1 cellular context compared by ENCODE assay signal in the genomic region with DNA sequence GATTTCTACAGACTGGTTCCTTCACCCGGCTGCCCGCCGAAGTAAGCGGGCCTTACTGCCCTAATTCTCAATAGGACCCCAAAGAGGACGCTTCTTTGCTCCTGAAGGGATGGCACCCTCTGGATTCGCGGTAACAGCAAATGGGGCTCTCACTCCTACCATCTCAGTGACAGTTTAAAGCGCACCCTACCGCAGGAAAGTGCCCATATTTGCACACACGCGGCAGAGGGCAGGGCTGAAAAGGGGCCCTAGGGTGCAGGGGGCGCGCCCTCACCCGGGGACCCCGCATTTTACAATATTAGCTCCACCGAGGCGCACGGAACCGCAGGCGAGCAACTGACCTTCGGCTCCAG.
A peak's percentile ranks its signal among the peaks of the same experiment; 100 is the strongest.
TF ChIP-seq lines count a peak whose summit lies in the region.

No MANE protein-coding gene starts in this region.

TF ChIP-seq in HepG2, 621 proteins besides CTCF, POLR2A, EP300 and RAD21 (continued from another document and continues in another):
- no peak for TF ChIP-seq ZNF556 (CRISPR knock-in tag; IDR thresholded peaks at IDR 0.05; ENCODE audit: borderline replicate concordance)
- no peak for TF ChIP-seq SP1 (IDR thresholded peaks at IDR 0.05)
- TF ChIP-seq SP1 (CRISPR knock-in tag; IDR thresholded peaks at IDR 0.05): no peak
- no peak for TF ChIP-seq ZSCAN9 (CRISPR knock-in tag; IDR thresholded peaks at IDR 0.05; ENCODE audit: borderline replicate concordance)
- TF ChIP-seq, protein P1, sequence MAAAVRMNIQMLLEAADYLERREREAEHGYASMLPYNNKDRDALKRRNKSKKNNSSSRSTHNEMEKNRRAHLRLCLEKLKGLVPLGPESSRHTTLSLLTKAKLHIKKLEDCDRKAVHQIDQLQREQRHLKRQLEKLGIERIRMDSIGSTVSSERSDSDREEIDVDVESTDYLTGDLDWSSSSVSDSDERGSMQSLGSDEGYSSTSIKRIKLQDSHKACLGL (CRISPR knock-in tag; IDR thresholded peaks at IDR 0.05): no peak
- TF ChIP-seq, protein P2, sequence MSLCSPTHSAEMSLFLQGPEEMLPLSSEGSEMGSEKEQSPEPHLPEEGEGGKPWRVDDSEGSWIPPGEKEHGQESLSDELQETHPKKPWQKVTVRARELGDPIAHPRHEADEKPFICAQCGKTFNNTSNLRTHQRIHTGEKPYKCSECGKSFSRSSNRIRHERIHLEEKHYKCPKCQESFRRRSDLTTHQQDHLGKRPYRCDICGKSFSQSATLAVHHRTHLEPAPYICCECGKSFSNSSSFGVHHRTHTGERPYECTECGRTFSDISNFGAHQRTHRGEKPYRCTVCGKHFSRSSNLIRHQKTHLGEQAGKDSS (CRISPR knock-in tag; IDR thresholded peaks at IDR 0.05; ENCODE audit: borderline replicate concordance, low read depth): no peak
- no peak for TF ChIP-seq ZFP36L2 (CRISPR knock-in tag; IDR thresholded peaks at IDR 0.05)
- TF ChIP-seq MBNL3 (CRISPR knock-in tag; conservative IDR thresholded peaks at IDR 0.05): no peak
- no peak for TF ChIP-seq SALL1 (CRISPR knock-in tag; IDR thresholded peaks at IDR 0.05)
- TF ChIP-seq NCOA2 (CRISPR knock-in tag; IDR thresholded peaks at IDR 0.05): no peak
- TF ChIP-seq, protein P3, sequence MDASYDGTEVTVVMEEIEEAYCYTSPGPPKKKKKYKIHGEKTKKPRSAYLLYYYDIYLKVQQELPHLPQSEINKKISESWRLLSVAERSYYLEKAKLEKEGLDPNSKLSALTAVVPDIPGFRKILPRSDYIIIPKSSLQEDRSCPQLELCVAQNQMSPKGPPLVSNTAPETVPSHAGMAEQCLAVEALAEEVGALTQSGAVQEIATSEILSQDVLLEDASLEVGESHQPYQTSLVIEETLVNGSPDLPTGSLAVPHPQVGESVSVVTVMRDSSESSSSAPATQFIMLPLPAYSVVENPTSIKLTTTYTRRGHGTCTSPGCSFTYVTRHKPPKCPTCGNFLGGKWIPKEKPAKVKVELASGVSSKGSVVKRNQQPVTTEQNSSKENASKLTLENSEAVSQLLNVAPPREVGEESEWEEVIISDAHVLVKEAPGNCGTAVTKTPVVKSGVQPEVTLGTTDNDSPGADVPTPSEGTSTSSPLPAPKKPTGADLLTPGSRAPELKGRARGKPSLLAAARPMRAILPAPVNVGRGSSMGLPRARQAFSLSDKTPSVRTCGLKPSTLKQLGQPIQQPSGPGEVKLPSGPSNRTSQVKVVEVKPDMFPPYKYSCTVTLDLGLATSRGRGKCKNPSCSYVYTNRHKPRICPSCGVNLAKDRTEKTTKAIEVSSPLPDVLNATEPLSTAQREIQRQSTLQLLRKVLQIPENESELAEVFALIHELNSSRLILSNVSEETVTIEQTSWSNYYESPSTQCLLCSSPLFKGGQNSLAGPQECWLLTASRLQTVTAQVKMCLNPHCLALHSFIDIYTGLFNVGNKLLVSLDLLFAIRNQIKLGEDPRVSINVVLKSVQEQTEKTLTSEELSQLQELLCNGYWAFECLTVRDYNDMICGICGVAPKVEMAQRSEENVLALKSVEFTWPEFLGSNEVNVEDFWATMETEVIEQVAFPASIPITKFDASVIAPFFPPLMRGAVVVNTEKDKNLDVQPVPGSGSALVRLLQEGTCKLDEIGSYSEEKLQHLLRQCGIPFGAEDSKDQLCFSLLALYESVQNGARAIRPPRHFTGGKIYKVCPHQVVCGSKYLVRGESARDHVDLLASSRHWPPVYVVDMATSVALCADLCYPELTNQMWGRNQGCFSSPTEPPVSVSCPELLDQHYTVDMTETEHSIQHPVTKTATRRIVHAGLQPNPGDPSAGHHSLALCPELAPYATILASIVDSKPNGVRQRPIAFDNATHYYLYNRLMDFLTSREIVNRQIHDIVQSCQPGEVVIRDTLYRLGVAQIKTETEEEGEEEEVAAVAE (CRISPR knock-in tag; IDR thresholded peaks at IDR 0.05; ENCODE audit: borderline replicate concordance): no peak
- TF ChIP-seq, protein P4, sequence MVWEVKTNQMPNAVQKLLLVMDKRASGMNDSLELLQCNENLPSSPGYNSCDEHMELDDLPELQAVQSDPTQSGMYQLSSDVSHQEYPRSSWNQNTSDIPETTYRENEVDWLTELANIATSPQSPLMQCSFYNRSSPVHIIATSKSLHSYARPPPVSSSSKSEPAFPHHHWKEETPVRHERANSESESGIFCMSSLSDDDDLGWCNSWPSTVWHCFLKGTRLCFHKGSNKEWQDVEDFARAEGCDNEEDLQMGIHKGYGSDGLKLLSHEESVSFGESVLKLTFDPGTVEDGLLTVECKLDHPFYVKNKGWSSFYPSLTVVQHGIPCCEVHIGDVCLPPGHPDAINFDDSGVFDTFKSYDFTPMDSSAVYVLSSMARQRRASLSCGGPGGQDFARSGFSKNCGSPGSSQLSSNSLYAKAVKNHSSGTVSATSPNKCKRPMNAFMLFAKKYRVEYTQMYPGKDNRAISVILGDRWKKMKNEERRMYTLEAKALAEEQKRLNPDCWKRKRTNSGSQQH (CRISPR knock-in tag; IDR thresholded peaks at IDR 0.05; ENCODE audit: low read depth): no peak
- no peak for TF ChIP-seq ISL2 (CRISPR knock-in tag; IDR thresholded peaks at IDR 0.05)
- TF ChIP-seq ZNF614 (CRISPR knock-in tag; IDR thresholded peaks at IDR 0.05; ENCODE audit: borderline replicate concordance): no peak
- TF ChIP-seq, protein P5, sequence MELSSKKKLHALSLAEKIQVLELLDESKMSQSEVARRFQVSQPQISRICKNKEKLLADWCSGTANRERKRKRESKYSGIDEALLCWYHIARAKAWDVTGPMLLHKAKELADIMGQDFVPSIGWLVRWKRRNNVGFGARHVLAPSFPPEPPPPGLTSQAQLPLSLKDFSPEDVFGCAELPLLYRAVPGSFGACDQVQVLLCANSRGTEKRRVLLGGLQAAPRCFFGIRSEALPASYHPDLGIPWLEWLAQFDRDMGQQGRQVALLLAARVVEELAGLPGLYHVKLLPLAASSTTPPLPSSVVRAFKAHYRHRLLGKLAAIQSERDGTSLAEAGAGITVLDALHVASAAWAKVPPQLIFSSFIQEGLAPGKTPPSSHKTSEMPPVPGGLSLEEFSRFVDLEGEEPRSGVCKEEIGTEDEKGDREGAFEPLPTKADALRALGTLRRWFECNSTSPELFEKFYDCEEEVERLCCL (CRISPR knock-in tag; IDR thresholded peaks at IDR 0.05; ENCODE audit: borderline replicate concordance): no peak
- TF ChIP-seq CENPX (CRISPR knock-in tag; IDR thresholded peaks at IDR 0.05): no peak
- no peak for TF ChIP-seq THAP11 (CRISPR knock-in tag; IDR thresholded peaks at IDR 0.05)
- peak; percentile 44; the same call in 1 of the 2 replicates for TF ChIP-seq KDM2A (CRISPR knock-in tag; IDR thresholded peaks at IDR 0.05; ENCODE audit: borderline replicate concordance, low read depth)
- TF ChIP-seq ZNF616 (CRISPR knock-in tag; IDR thresholded peaks at IDR 0.05; ENCODE audit: low read depth): no peak
- TF ChIP-seq ZC3H13 (CRISPR knock-in tag; IDR thresholded peaks at IDR 0.05): no peak
- TF ChIP-seq TP53 (CRISPR knock-in tag; conservative IDR thresholded peaks at IDR 0.05): no peak
- peak; percentile 45; the same call in 1 of the 2 replicates for TF ChIP-seq PHF8 (CRISPR knock-in tag; IDR thresholded peaks at IDR 0.05)
- TF ChIP-seq TBL1XR1 (IDR thresholded peaks at IDR 0.05; ENCODE audit: borderline replicate concordance, low read length, partially characterized antibody): no peak
- no peak for TF ChIP-seq BRD4 (CRISPR knock-in tag; IDR thresholded peaks at IDR 0.05)
- TF ChIP-seq ZNF136 (CRISPR knock-in tag; IDR thresholded peaks at IDR 0.05; ENCODE audit: low read depth): no peak
- TF ChIP-seq, protein P6, sequence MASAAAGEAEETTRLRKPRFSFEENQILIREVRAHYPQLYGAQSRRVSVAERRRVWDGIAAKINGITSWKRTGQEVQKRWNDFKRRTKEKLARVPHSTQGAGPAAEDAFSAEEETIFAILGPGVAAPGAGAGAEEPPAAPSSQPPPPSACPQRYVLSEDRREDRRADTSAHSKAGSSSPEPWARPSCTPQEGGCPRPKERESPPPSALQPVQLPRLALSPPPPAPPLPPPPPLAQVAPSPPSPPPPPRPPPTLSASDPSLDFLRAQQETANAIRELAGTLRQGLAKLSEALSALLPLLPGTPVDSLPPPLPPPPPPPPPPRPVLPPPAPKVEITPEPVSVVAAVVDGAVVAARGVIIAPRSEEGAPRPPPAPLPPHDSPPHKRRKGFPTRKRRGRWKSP (CRISPR knock-in tag; IDR thresholded peaks at IDR 0.05): no peak
- TF ChIP-seq, protein P7, sequence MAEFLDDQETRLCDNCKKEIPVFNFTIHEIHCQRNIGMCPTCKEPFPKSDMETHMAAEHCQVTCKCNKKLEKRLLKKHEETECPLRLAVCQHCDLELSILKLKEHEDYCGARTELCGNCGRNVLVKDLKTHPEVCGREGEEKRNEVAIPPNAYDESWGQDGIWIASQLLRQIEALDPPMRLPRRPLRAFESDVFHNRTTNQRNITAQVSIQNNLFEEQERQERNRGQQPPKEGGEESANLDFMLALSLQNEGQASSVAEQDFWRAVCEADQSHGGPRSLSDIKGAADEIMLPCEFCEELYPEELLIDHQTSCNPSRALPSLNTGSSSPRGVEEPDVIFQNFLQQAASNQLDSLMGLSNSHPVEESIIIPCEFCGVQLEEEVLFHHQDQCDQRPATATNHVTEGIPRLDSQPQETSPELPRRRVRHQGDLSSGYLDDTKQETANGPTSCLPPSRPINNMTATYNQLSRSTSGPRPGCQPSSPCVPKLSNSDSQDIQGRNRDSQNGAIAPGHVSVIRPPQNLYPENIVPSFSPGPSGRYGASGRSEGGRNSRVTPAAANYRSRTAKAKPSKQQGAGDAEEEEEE (CRISPR knock-in tag; IDR thresholded peaks at IDR 0.05; ENCODE audit: borderline replicate concordance): no peak
- TF ChIP-seq ZFP82 (CRISPR knock-in tag; IDR thresholded peaks at IDR 0.05; ENCODE audit: borderline replicate concordance): no peak
- no peak for TF ChIP-seq ZNF839 (CRISPR knock-in tag; IDR thresholded peaks at IDR 0.05; ENCODE audit: borderline replicate concordance)
- no peak for TF ChIP-seq RXRB (CRISPR knock-in tag; IDR thresholded peaks at IDR 0.05; ENCODE audit: borderline replicate concordance)
- TF ChIP-seq SMAD1 (CRISPR knock-in tag; IDR thresholded peaks at IDR 0.05; ENCODE audit: borderline replicate concordance, low read depth): no peak
- TF ChIP-seq, protein P8, sequence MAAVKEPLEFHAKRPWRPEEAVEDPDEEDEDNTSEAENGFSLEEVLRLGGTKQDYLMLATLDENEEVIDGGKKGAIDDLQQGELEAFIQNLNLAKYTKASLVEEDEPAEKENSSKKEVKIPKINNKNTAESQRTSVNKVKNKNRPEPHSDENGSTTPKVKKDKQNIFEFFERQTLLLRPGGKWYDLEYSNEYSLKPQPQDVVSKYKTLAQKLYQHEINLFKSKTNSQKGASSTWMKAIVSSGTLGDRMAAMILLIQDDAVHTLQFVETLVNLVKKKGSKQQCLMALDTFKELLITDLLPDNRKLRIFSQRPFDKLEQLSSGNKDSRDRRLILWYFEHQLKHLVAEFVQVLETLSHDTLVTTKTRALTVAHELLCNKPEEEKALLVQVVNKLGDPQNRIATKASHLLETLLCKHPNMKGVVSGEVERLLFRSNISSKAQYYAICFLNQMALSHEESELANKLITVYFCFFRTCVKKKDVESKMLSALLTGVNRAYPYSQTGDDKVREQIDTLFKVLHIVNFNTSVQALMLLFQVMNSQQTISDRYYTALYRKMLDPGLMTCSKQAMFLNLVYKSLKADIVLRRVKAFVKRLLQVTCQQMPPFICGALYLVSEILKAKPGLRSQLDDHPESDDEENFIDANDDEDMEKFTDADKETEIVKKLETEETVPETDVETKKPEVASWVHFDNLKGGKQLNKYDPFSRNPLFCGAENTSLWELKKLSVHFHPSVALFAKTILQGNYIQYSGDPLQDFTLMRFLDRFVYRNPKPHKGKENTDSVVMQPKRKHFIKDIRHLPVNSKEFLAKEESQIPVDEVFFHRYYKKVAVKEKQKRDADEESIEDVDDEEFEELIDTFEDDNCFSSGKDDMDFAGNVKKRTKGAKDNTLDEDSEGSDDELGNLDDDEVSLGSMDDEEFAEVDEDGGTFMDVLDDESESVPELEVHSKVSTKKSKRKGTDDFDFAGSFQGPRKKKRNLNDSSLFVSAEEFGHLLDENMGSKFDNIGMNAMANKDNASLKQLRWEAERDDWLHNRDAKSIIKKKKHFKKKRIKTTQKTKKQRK (IDR thresholded peaks at IDR 0.05; ENCODE audit: low read length): no peak
- TF ChIP-seq HNRNPLL (IDR thresholded peaks at IDR 0.05; ENCODE audit: low read depth, low read length, poor library complexity, severe bottlenecking): peak; percentile 34
- no peak for TF ChIP-seq ZNF333 (CRISPR knock-in tag; IDR thresholded peaks at IDR 0.05; ENCODE audit: borderline replicate concordance)
- no peak for TF ChIP-seq ZNF207 (IDR thresholded peaks at IDR 0.05; ENCODE audit: borderline replicate concordance)
- no peak for TF ChIP-seq ZFP1 (CRISPR knock-in tag; IDR thresholded peaks at IDR 0.05)
- no peak for TF ChIP-seq RAD51 (IDR thresholded peaks at IDR 0.05; ENCODE audit: borderline replicate concordance)
- TF ChIP-seq RNF2 (conservative IDR thresholded peaks at IDR 0.05; ENCODE audit: low read depth): no peak
- no peak for TF ChIP-seq SOX6 (IDR thresholded peaks at IDR 0.05)
- TF ChIP-seq SOX6 (CRISPR knock-in tag; IDR thresholded peaks at IDR 0.05): peak; percentile 17; the same call in 1 of the 2 replicates
- 0 out of 2 replicates have a peak, but pooled peaks have one; percentile 11 for TF ChIP-seq PPARG (CRISPR knock-in tag; conservative IDR thresholded peaks at IDR 0.05)
- no peak for TF ChIP-seq LCORL (IDR thresholded peaks at IDR 0.05)
- TF ChIP-seq LCORL (CRISPR knock-in tag; IDR thresholded peaks at IDR 0.05): no peak
- no peak for TF ChIP-seq ZNF367 (CRISPR knock-in tag; IDR thresholded peaks at IDR 0.05; ENCODE audit: borderline replicate concordance)
- TF ChIP-seq, protein P9, sequence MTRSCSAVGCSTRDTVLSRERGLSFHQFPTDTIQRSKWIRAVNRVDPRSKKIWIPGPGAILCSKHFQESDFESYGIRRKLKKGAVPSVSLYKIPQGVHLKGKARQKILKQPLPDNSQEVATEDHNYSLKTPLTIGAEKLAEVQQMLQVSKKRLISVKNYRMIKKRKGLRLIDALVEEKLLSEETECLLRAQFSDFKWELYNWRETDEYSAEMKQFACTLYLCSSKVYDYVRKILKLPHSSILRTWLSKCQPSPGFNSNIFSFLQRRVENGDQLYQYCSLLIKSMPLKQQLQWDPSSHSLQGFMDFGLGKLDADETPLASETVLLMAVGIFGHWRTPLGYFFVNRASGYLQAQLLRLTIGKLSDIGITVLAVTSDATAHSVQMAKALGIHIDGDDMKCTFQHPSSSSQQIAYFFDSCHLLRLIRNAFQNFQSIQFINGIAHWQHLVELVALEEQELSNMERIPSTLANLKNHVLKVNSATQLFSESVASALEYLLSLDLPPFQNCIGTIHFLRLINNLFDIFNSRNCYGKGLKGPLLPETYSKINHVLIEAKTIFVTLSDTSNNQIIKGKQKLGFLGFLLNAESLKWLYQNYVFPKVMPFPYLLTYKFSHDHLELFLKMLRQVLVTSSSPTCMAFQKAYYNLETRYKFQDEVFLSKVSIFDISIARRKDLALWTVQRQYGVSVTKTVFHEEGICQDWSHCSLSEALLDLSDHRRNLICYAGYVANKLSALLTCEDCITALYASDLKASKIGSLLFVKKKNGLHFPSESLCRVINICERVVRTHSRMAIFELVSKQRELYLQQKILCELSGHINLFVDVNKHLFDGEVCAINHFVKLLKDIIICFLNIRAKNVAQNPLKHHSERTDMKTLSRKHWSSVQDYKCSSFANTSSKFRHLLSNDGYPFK (CRISPR knock-in tag; IDR thresholded peaks at IDR 0.05; ENCODE audit: borderline replicate concordance): no peak
- TF ChIP-seq, protein P10, sequence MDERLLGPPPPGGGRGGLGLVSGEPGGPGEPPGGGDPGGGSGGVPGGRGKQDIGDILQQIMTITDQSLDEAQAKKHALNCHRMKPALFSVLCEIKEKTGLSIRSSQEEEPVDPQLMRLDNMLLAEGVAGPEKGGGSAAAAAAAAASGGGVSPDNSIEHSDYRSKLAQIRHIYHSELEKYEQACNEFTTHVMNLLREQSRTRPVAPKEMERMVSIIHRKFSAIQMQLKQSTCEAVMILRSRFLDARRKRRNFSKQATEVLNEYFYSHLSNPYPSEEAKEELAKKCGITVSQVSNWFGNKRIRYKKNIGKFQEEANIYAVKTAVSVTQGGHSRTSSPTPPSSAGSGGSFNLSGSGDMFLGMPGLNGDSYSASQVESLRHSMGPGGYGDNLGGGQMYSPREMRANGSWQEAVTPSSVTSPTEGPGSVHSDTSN (CRISPR knock-in tag; IDR thresholded peaks at IDR 0.05): no peak
